ENCODE assay signal across 14 cellular contexts in genomic region chr3:179309225-179310109, GRCh38. TPM values are rescaled to one million over a fixed set of nuclear protein-coding genes. Genes with fewer than 3 reads are reported as not detected.
DNase-seq lines count a peak whose midpoint lies in the region; ATAC-seq and TF ChIP-seq lines count a peak whose summit lies in the region.
"Had no signal": no experiment of that assay in that cellular context is flagged by ENCODE, and none has a peak within 500 bp of the region (broad histone marks: within the 10 kb centered on the region; RNA-seq: fewer than 3 reads in every experiment).

No MANE protein-coding gene starts in this region.

- ATAC-seq in GM18508 (IDR thresholded peaks at IDR 0.05; ENCODE audit: insufficient read depth, unreplicated experiment), result peak; percentile 83
- ATAC-seq in GM19467 (IDR thresholded peaks at IDR 0.05; ENCODE audit: unreplicated experiment), result peak; percentile 80
- peak; percentile 96 for ATAC-seq in HG02885 (IDR thresholded peaks at IDR 0.05; ENCODE audit: poor library complexity, unreplicated experiment)
- peak; percentile 96 for ATAC-seq in HG03571 (IDR thresholded peaks at IDR 0.05; ENCODE audit: unreplicated experiment)
- ATAC-seq: Panc1, WTC11 had no signal

- no peak overlapping the region for H3K4me3 Mint-ChIP-seq in chondrocyte (ENCODE audit: unreplicated experiment)
- H3K4me3 Mint-ChIP-seq: WTC11 had no signal

- no peak for DNase-seq in NCI-H2081 treated with DMSO at 0.1 percent for 48 hours (lab: John Stamatoyannopoulos, UW)
- no peak for DNase-seq in kidney glomerular epithelial cell (lab: John Stamatoyannopoulos, UW)
- DNase-seq in chondrocyte (ENCODE audit: low spot score), result no peak
- DNase-seq in NCI-H1930 (lab: John Stamatoyannopoulos, UW), result no peak
- DNase-seq: activated gamma-delta T cell treated with Interleukin-2 at 50 U/mL for 16 hours, foreskin fibroblast, left ventricle myocardium inferior, NCI-H146 had no signal

- H3K27me3 Mint-ChIP-seq in chondrocyte (ENCODE audit: low read depth), result no peaks in the 10 kb centered on the region

- H3K9me3 Mint-ChIP-seq in chondrocyte (ENCODE audit: low read depth), result no peaks in the 10 kb centered on the region
- H3K9me3 Mint-ChIP-seq: WTC11 had no signal

- TF ChIP-seq CTCF in chondrocyte (IDR thresholded peaks at IDR 0.05), result no peak

- H3K4me1 Mint-ChIP-seq in chondrocyte (ENCODE audit: low read depth), result no peaks in the 10 kb centered on the region
- H3K4me1 Mint-ChIP-seq: WTC11 had no signal

- no peak overlapping the region for H3K27ac Mint-ChIP-seq in chondrocyte (ENCODE audit: unreplicated experiment)
- H3K27ac Mint-ChIP-seq: WTC11 had no signal

- H3K36me3 Mint-ChIP-seq in chondrocyte (ENCODE audit: low read depth), result no peaks in the 10 kb centered on the region
- H3K36me3 Mint-ChIP-seq: WTC11 had no signal

RNA-seq across cellular contexts. Expression of gene ZNF639, which starts 13.4 kb away (rescaled TPM):
- total RNA-seq in chondrocyte, result 30.9 to 35.4 TPM (median 35.3 TPM) in 3 replicates

RNA-seq across cellular contexts. Expression of gene MFN1, which starts 38.0 kb away (rescaled TPM):
- total RNA-seq in chondrocyte, result 46.4 to 56.6 TPM (median 50.3 TPM) in 3 replicates

RNA-seq across cellular contexts. Expression of gene KCNMB3, which starts 58.6 kb away (rescaled TPM):
- 2.0 to 3.6 TPM (median 2.4 TPM) in 3 replicates for total RNA-seq in chondrocyte
